8 cellular contexts compared by ENCODE assay signal in genomic region chr17:51734462-51734861, GRCh38.
DNase-seq lines count a peak whose midpoint lies in the region; ATAC-seq and TF ChIP-seq lines count a peak whose summit lies in the region.

No MANE protein-coding gene starts in this region.

- H3K27ac Mint-ChIP-seq in MCF 10A (ENCODE audit: low read depth, unreplicated experiment) (no peak overlapping the region), neural crest cell (ENCODE audit: unreplicated experiment) (no peak overlapping the region)

- H3K36me3 Mint-ChIP-seq in MCF 10A (ENCODE audit: insufficient read depth, unreplicated experiment), result no peaks in the 10 kb centered on the region
- no peaks in the 10 kb centered on the region for H3K36me3 Mint-ChIP-seq in neural crest cell (ENCODE audit: low read depth)

- POLR2A ChIA-PET in MCF 10A (lab: Yijun Ruan, JAX), result no interaction called here

- intact Hi-C loops in MCF 10A (cut with micrococcal nuclease), result loop anchor here (1.0 kb wide), 3 partner anchors 149 to 363 kb away; no protein-coding TSS in a partner anchor
- intact Hi-C loops in left colon (cut with DNase I, micrococcal nuclease), result no loop called here

- no TSS peak for BruUV-seq in MCF 10A (replicated peaks; lab: Mats Ljungman, UMichigan)

- peak; percentile 73 for DNase-seq in DMS53 (lab: John Stamatoyannopoulos, UW)
- DNase-seq in DMS53 treated with DMSO at 0.1 percent for 48 hours (lab: John Stamatoyannopoulos, UW; ENCODE audit: unreplicated experiment), result no peak
- DNase-seq in MCF 10A (ENCODE audit: unreplicated experiment), result peak; percentile 33
- DNase-seq in neural crest cell (ENCODE audit: low read depth, low spot score), result no peak
- DNase-seq in NOMO-1 treated with DMSO at 0.1 percent for 48 hours (lab: John Stamatoyannopoulos, UW; ENCODE audit: unreplicated experiment), result no peak
- DNase-seq in left colon, result no peak
- no peak for DNase-seq in epidermal melanocyte (ENCODE audit: insufficient read length, low spot score)

- peaks cover 11% of the 10 kb centered on the region for H3K27me3 Mint-ChIP-seq in MCF 10A (ENCODE audit: insufficient read depth, unreplicated experiment)
- peaks cover 24% of the 10 kb centered on the region for H3K27me3 Mint-ChIP-seq in neural crest cell (ENCODE audit: low read depth)

- CTCF ChIA-PET in MCF 10A (lab: Yijun Ruan, JAX), result interaction anchor here (0.6 to 1.4 kb wide), 6 partner anchors 8 to 388 kb away, joined by 3 to 7 read pairs (median 4); no protein-coding TSS in a partner anchor

- ATAC-seq in HG02885 (IDR thresholded peaks at IDR 0.05; ENCODE audit: poor library complexity, unreplicated experiment) (peak; percentile 59), left colon (no peak)

- H3K9me3 Mint-ChIP-seq in MCF 10A (ENCODE audit: unreplicated experiment) (no peaks in the 10 kb centered on the region), neural crest cell (peaks cover 3% of the 10 kb centered on the region)

- H3K4me3 Mint-ChIP-seq in MCF 10A (ENCODE audit: unreplicated experiment) (no peak overlapping the region), neural crest cell (no peak overlapping the region)

- TF ChIP-seq CTCF in MCF 10A (IDR thresholded peaks at IDR 0.05; ENCODE audit: unreplicated experiment), result peak; percentile 74
- peak; percentile 58 for TF ChIP-seq CTCF in neural crest cell (conservative IDR thresholded peaks at IDR 0.05)

- H3K4me1 Mint-ChIP-seq in MCF 10A (ENCODE audit: insufficient read depth, unreplicated experiment) (no peaks in the 10 kb centered on the region), neural crest cell (peaks cover 9% of the 10 kb centered on the region)

Comparison
In these comparisons a context has a peak if more than half of its experiments do, and no peak if none do; other contexts are left out.
1. DNase-seq: peak in DMS53 (single experiment) and MCF 10A (single experiment); none in DMS53 treated with DMSO at 0.1 percent for 48 hours (single experiment), neural crest cell (single experiment), NOMO-1 treated with DMSO at 0.1 percent for 48 hours (single experiment), left colon (0 of 2) and epidermal melanocyte (single experiment).